ENCODE assay signal across 17 cellular contexts in genomic region chr11:18192988-18193387, GRCh38. TPM values are rescaled to one million over a fixed set of nuclear protein-coding genes. Genes with fewer than 3 reads are reported as not detected.
DNase-seq lines count a peak whose midpoint lies in the region; ATAC-seq and TF ChIP-seq lines count a peak whose summit lies in the region.
"Had no signal": no experiment of that assay in that cellular context is flagged by ENCODE, and none has a peak within 500 bp of the region (broad histone marks: within the 10 kb centered on the region; RNA-seq: fewer than 3 reads in every experiment).

No MANE protein-coding gene starts in this region.

- TF ChIP-seq CTCF in endodermal cell (conservative IDR thresholded peaks at IDR 0.05): peak; percentile 43
- TF ChIP-seq CTCF in testis (IDR thresholded peaks at IDR 0.05): no peak
- no peak for TF ChIP-seq CTCF in foreskin fibroblast (IDR thresholded peaks at IDR 0.05; ENCODE audit: low read depth, low read length)

- no peak overlapping the region for H3K4me3 Mint-ChIP-seq in endodermal cell

- WGBS in endodermal cell (ENCODE audit: insufficient coverage in 1 of 2, insufficient read length in 1 of 2), 2 experiments: 37 to 56% methylated on average over 2 to 4 of the region's 4 CpGs
- WGBS in testis, 2 donors: 33 to 50% methylated on average over 4 of the region's 4 CpGs

- ATAC-seq in GM18502 (IDR thresholded peaks at IDR 0.05; ENCODE audit: poor library complexity, unreplicated experiment): peak; percentile 73
- peak; percentile 70 for ATAC-seq in HG03354 (IDR thresholded peaks at IDR 0.05; ENCODE audit: poor library complexity, severe bottlenecking, unreplicated experiment)
- no peak for ATAC-seq in GM19324 (IDR thresholded peaks at IDR 0.05; ENCODE audit: low FRiP score, unreplicated experiment)
- ATAC-seq: left ventricle myocardium superior had no signal

- H3K4me1 ChIP-seq in endodermal cell (ENCODE audit: control insufficient read depth, insufficient read depth, low read length) (no peaks in the 10 kb centered on the region), testis (no peaks in the 10 kb centered on the region)

- H3K27me3 ChIP-seq in endodermal cell (ENCODE audit: control insufficient read depth, insufficient read depth, low read length, poor library complexity, severe bottlenecking) (no peaks in the 10 kb centered on the region), testis (no peaks in the 10 kb centered on the region)
- H3K27me3 ChIP-seq: BLaER1 treated with 17β-estradiol and CSF1 and Interleukin-3, amounts not matched to agents 10 nM and 100 nM had no signal

- no peaks in the 10 kb centered on the region for H3K9me3 Mint-ChIP-seq in endodermal cell

- H3K27ac ChIP-seq in endodermal cell (ENCODE audit: low read depth, low read length) (no peak overlapping the region), testis (no peak overlapping the region)
- H3K27ac ChIP-seq: BLaER1 treated with 17β-estradiol and CSF1 and Interleukin-3, amounts not matched to agents 10 nM and 100 nM had no signal

- H3K4me3 ChIP-seq in endodermal cell (ENCODE audit: low read length) (no peak overlapping the region), testis (no peak overlapping the region), foreskin fibroblast (ENCODE audit: low read depth in 1 of 2, low read length in 2 of 2) (no peak overlapping the region)
- H3K4me3 ChIP-seq: BLaER1 treated with 17β-estradiol and CSF1 and Interleukin-3, amounts not matched to agents 10 nM and 100 nM had no signal

- TF ChIP-seq POLR2A in testis (IDR thresholded peaks at IDR 0.05): no peak

- no peak overlapping the region for H3K27ac Mint-ChIP-seq in endodermal cell

- H3K9me3 ChIP-seq in endodermal cell (ENCODE audit: control insufficient read depth, low read length): no peaks in the 10 kb centered on the region
- H3K9me3 ChIP-seq in testis: no peaks in the 10 kb centered on the region

- intact Hi-C loops in testis (cut with DNase I; ENCODE audit: low total_unique reads): no loop called here

- no peaks in the 10 kb centered on the region for H3K4me1 Mint-ChIP-seq in endodermal cell

- DNase-seq in COR-L47 (lab: John Stamatoyannopoulos, UW) (peak; percentile 41), endodermal cell (peak; percentile 81), testis (no peak), foreskin fibroblast (no peak), T-helper 9 cell (no peak)
- DNase-seq: activated CD8-positive, alpha-beta memory T cell treated with anti-CD3 and anti-CD28 coated beads for 24 hours; activated naive CD4-positive, alpha-beta T cell treated with anti-CD3 and anti-CD28 coated beads, Interleukin-2, amount 50 U/mL, for 16 hours; glutamatergic neuron; left ventricle myocardium superior; MM.1S; NCI-H2227 treated with DMSO at 0.1 percent for 48 hours had no signal

- no peaks in the 10 kb centered on the region for H3K36me3 Mint-ChIP-seq in endodermal cell (ENCODE audit: low read depth)

- H3K27me3 Mint-ChIP-seq in endodermal cell (ENCODE audit: insufficient read depth): peaks cover 2% of the 10 kb centered on the region

- H3K36me3 ChIP-seq in endodermal cell (ENCODE audit: control insufficient read depth, insufficient read depth, low read length): no peaks in the 10 kb centered on the region
- H3K36me3 ChIP-seq in testis (ENCODE audit: low read depth, missing control alignments): no peaks in the 10 kb centered on the region
- H3K36me3 ChIP-seq: BLaER1 treated with 17β-estradiol and CSF1 and Interleukin-3, amounts not matched to agents 10 nM and 100 nM had no signal

- no peak overlapping the region for H3K9ac ChIP-seq in endodermal cell (ENCODE audit: extremely low read depth, low read length, poor library complexity, severe bottlenecking)
- H3K9ac ChIP-seq: BLaER1 treated with 17β-estradiol and CSF1 and Interleukin-3, amounts not matched to agents 10 nM and 100 nM had no signal

RNA-seq across cellular contexts. Expression of gene MRGPRX4, which starts 20.4 kb away (rescaled TPM):
- not detected for total RNA-seq in endodermal cell
- polyA plus RNA-seq in endodermal cell (2013, experiment 1 of 2): not detected
- polyA plus RNA-seq in endodermal cell (2013, experiment 2 of 2): not detected
- not detected for total RNA-seq in testis
- not detected for polyA plus RNA-seq in testis (ENCODE audit: insufficient read depth, low read depth, low replicate concordance)
- total RNA-seq: bronchial epithelial cell, left ventricle myocardium superior, subcutaneous adipose tissue had no signal

RNA-seq across cellular contexts. Expression of gene SAA4, which starts 43.6 kb away (rescaled TPM):
- total RNA-seq in endodermal cell (not detected), testis (not detected)
- polyA plus RNA-seq in endodermal cell (2013, experiment 1 of 2): not detected
- polyA plus RNA-seq in endodermal cell (2013, experiment 2 of 2): not detected
- 0.84 TPM for polyA plus RNA-seq in testis (ENCODE audit: insufficient read depth, low read depth, low replicate concordance)
- total RNA-seq: bronchial epithelial cell, left ventricle myocardium superior had no signal

RNA-seq across cellular contexts. Expression of gene SAA2, which starts 55.5 kb away (rescaled TPM):
- total RNA-seq in endodermal cell (1 to 10 TPM in 1 of 2 donors, under 1 TPM in 1; 0.29 to 1.4 TPM), testis (1 to 10 TPM; 1.7 to 2.4 TPM)
- not detected for polyA plus RNA-seq in endodermal cell (2013, experiment 1 of 2)
- not detected for polyA plus RNA-seq in endodermal cell (2013, experiment 2 of 2)
- polyA plus RNA-seq in testis (ENCODE audit: insufficient read depth, low read depth, low replicate concordance): 2.1 TPM
- total RNA-seq: bronchial epithelial cell had no signal

Comparison
In these comparisons a context has a peak if more than half of its experiments do, and no peak if none do; other contexts are left out.
1. DNase-seq: peak in COR-L47 (single experiment) and endodermal cell (single experiment); none in testis (single experiment), foreskin fibroblast (0 of 2) and T-helper 9 cell (single experiment).